Comparison of ENCODE assay signal across 17 cellular contexts in genomic region chr5:159762921-159763320, GRCh38.
"Had no signal": no experiment of that assay in that cellular context is flagged by ENCODE, and none has a peak within 500 bp of the region (broad histone marks: within the 10 kb centered on the region; RNA-seq: fewer than 3 reads in every experiment).

No MANE protein-coding gene starts in this region.

- DNase-seq: KBM-7, NCI-H1048, NCI-H1105, NCI-H1417, NCI-H146, NCI-H1694 treated with DMSO at 0.1 percent for 48 hours, NCI-H1930, NCI-H2081, NCI-H2107, NCI-H2227 treated with DMSO at 0.1 percent for 48 hours, NCI-H524 treated with DMSO at 0.1 percent for 48 hours, NCI-H69, NCI-H774, RPMI8226, SHP77, SK-N-SH had no signal

- H3K9ac ChIP-seq: SK-N-SH had no signal

- H3K9me3 ChIP-seq: SK-N-SH had no signal

- H3K27ac ChIP-seq: HL-60 had no signal
